In genomic region chr2:3099145-3099859, GRCh38 we compare ENCODE assay signal across 15 cellular contexts.
DNase-seq lines count a peak whose midpoint lies in the region; ATAC-seq and TF ChIP-seq lines count a peak whose summit lies in the region.
"Had no signal": no experiment of that assay in that cellular context is flagged by ENCODE, and none has a peak within 500 bp of the region (broad histone marks: within the 10 kb centered on the region; RNA-seq: fewer than 3 reads in every experiment).

No MANE protein-coding gene starts in this region.

- H3K4me2 ChIP-seq in Karpas-422 (ENCODE audit: low read depth, low read length, poor library complexity, severe bottlenecking), result peak overlapping the region; percentile 64
- no peak overlapping the region for H3K4me2 ChIP-seq in mesenchymal stem cell (ENCODE audit: low read length, poor library complexity, severe bottlenecking)

- no peak overlapping the region for H3K14ac ChIP-seq in mesenchymal stem cell (ENCODE audit: low read length in 2 of 2)

- H2BK5ac ChIP-seq in mesenchymal stem cell (ENCODE audit: low read depth, low read length, poor library complexity, severe bottlenecking), result no peak overlapping the region

- no peaks in the 10 kb centered on the region for H4K20me1 ChIP-seq in Karpas-422 (ENCODE audit: insufficient read depth, low read depth, low read length)

- no peak overlapping the region for H3K23ac ChIP-seq in mesenchymal stem cell (ENCODE audit: low read length in 2 of 2)

- H2AFZ ChIP-seq in Karpas-422 (ENCODE audit: low read length) (no peak overlapping the region), mesenchymal stem cell (ENCODE audit: low read depth, low read length) (no peak overlapping the region)

- H3K9ac ChIP-seq in Karpas-422 (ENCODE audit: low read length) (no peak overlapping the region), mesenchymal stem cell (ENCODE audit: low read length) (no peak overlapping the region)

- TF ChIP-seq CTCF in right atrium auricular region (IDR thresholded peaks at IDR 0.05), result no peak

- H3K36me3 ChIP-seq in right atrium auricular region (no peaks in the 10 kb centered on the region), Karpas-422 (ENCODE audit: insufficient read depth, low read length) (no peaks in the 10 kb centered on the region), mesenchymal stem cell (ENCODE audit: control insufficient read depth in 1 of 2, insufficient read depth in 2 of 2, low read depth in 1 of 2, low read length in 2 of 2) (no peaks in the 10 kb centered on the region)

- no peak overlapping the region for H2BK15ac ChIP-seq in mesenchymal stem cell (ENCODE audit: low read depth, poor library complexity, severe bottlenecking)

- no peaks in the 10 kb centered on the region for H3K27me3 ChIP-seq in right atrium auricular region
- no peaks in the 10 kb centered on the region for H3K27me3 ChIP-seq in Karpas-422 (ENCODE audit: low read length)
- peaks cover 0 to 5% of the 10 kb centered on the region in 2 experiments for H3K27me3 ChIP-seq in mesenchymal stem cell (ENCODE audit: control insufficient read depth in 1 of 2, insufficient read depth in 1 of 2, low read length in 2 of 2)

- DNase-seq in right atrium auricular region (ENCODE audit: low spot score), result peak; percentile 48
- DNase-seq in Right ventricle myocardium inferior (ENCODE audit: missing footprints), result no peak
- no peak for DNase-seq in Karpas-422
- DNase-seq in mesenchymal stem cell, result no peak
- no peak for DNase-seq in NK-92 (lab: John Stamatoyannopoulos, UW; ENCODE audit: unreplicated experiment)
- no peak for DNase-seq in globus pallidus (ENCODE audit: low spot score)
- DNase-seq in OCI-M2 (lab: John Stamatoyannopoulos, UW; ENCODE audit: unreplicated experiment), result no peak
- DNase-seq: COR-L47, HFFc6, Kasumi-1, MM.1S, NCI-H1105, NCI-H1694, NCI-H774 had no signal

- H4K91ac ChIP-seq in mesenchymal stem cell (ENCODE audit: low read length), result peak overlapping the region; percentile 21

- H4K8ac ChIP-seq in mesenchymal stem cell (ENCODE audit: low read length), result no peak overlapping the region

- no peak overlapping the region for H3K4me3 ChIP-seq in right atrium auricular region
- peak overlapping the region; percentile 34; the same call in 1 of the 2 replicates for H3K4me3 ChIP-seq in Karpas-422 (ENCODE audit: low read length)
- H3K4me3 ChIP-seq in mesenchymal stem cell (ENCODE audit: insufficient read depth in 1 of 2, low read depth in 1 of 2, low read length in 2 of 2), result no peak overlapping the region

- 82% methylated on average over 4 of the region's 6 CpGs for WGBS in mesenchymal stem cell

- H3K79me1 ChIP-seq in mesenchymal stem cell (replicated peaks; ENCODE audit: low read length, poor library complexity, severe bottlenecking), result no peaks in the 10 kb centered on the region

- H3K27ac ChIP-seq in right atrium auricular region, result no peak overlapping the region
- H3K27ac ChIP-seq in Karpas-422 (ENCODE audit: low read length), result no peak overlapping the region
- H3K27ac ChIP-seq in mesenchymal stem cell (ENCODE audit: low read length, poor library complexity, severe bottlenecking), result no peak overlapping the region

- no peaks in the 10 kb centered on the region for H3K9me2 ChIP-seq in Karpas-422 (replicated peaks; ENCODE audit: insufficient read depth, low read length)

- no peak overlapping the region for H2BK120ac ChIP-seq in mesenchymal stem cell (ENCODE audit: low read depth, low read length)

- no peak overlapping the region for H3K18ac ChIP-seq in mesenchymal stem cell (ENCODE audit: low read depth in 1 of 2, low read length in 2 of 2)

- H3K9me3 ChIP-seq in right atrium auricular region, result no peaks in the 10 kb centered on the region
- no peaks in the 10 kb centered on the region for H3K9me3 ChIP-seq in Karpas-422 (ENCODE audit: low read length)
- no peaks in the 10 kb centered on the region for H3K9me3 ChIP-seq in mesenchymal stem cell (ENCODE audit: control insufficient read depth, low read length)

- intact Hi-C loops in Right ventricle myocardium inferior (cut with DNase I), result no loop called here

- no peak for ATAC-seq in Right ventricle myocardium inferior
- ATAC-seq: Panc1 had no signal

- no peaks in the 10 kb centered on the region for H3K4me1 ChIP-seq in right atrium auricular region
- peaks cover 22% of the 10 kb centered on the region for H3K4me1 ChIP-seq in Karpas-422 (ENCODE audit: low read length)
- no peaks in the 10 kb centered on the region for H3K4me1 ChIP-seq in mesenchymal stem cell (ENCODE audit: control insufficient read depth, insufficient read depth, low read depth, low read length)

- H3K79me2 ChIP-seq in Karpas-422 (ENCODE audit: low read length), result no peaks in the 10 kb centered on the region

- H2AK5ac ChIP-seq in mesenchymal stem cell (ENCODE audit: low read length, severe bottlenecking), result no peak overlapping the region

- no peak overlapping the region for H3K4ac ChIP-seq in mesenchymal stem cell (ENCODE audit: low read depth in 1 of 2, low read length in 2 of 2)

- H2BK12ac ChIP-seq in mesenchymal stem cell (ENCODE audit: low read length in 2 of 2), result no peak overlapping the region
